In genomic region chr20:50115041-50115512, GRCh38 we compare ENCODE assay signal across 8 cellular contexts. TPM values are rescaled to one million over a fixed set of nuclear protein-coding genes. Genes with fewer than 3 reads are reported as not detected.
DNase-seq lines count a peak whose midpoint lies in the region; ATAC-seq, FAIRE-seq and TF ChIP-seq lines count a peak whose summit lies in the region.

No MANE protein-coding gene starts in this region.

- CTCF ChIA-PET in activated CD4-positive, alpha-beta T cell treated with anti-CD3 and anti-CD28 coated beads for 36 hours (lab: Charles Lee), result interaction anchor here (0.6 to 8.9 kb wide), 9 partner anchors 12 to 762 kb away, joined by 3 to 172 read pairs (median 7); partner anchors contain the start of genes CEBPB and PEDS1

- H3K36me3 Mint-ChIP-seq in activated CD4-positive, alpha-beta T cell treated with anti-CD3 and anti-CD28 coated beads for 36 hours (ENCODE audit: low read depth), result peaks cover 22% of the 10 kb centered on the region
- H3K36me3 Mint-ChIP-seq in activated naive CD8-positive, alpha-beta T cell treated with anti-CD3 and anti-CD28 coated beads, Interleukin-2, amount 10 ng/mL, durations not matched to agents 7 days and 5 days, result peaks cover 8% of the 10 kb centered on the region

- no peaks in the 10 kb centered on the region for H3K27me3 Mint-ChIP-seq in activated CD4-positive, alpha-beta T cell treated with anti-CD3 and anti-CD28 coated beads for 36 hours
- no peaks in the 10 kb centered on the region for H3K27me3 Mint-ChIP-seq in activated naive CD8-positive, alpha-beta T cell treated with anti-CD3 and anti-CD28 coated beads, Interleukin-2, amount 10 ng/mL, durations not matched to agents 7 days and 5 days

- no peaks in the 10 kb centered on the region for H3K9me3 Mint-ChIP-seq in activated CD4-positive, alpha-beta T cell treated with anti-CD3 and anti-CD28 coated beads for 36 hours (ENCODE audit: low read depth)
- no peaks in the 10 kb centered on the region for H3K9me3 Mint-ChIP-seq in activated naive CD8-positive, alpha-beta T cell treated with anti-CD3 and anti-CD28 coated beads, Interleukin-2, amount 10 ng/mL, durations not matched to agents 7 days and 5 days

- POLR2A ChIA-PET in activated CD4-positive, alpha-beta T cell treated with anti-CD3 and anti-CD28 coated beads for 36 hours (lab: Charles Lee), result interaction anchor here (0.5 to 1.1 kb wide), 2 partner anchors 39 to 176 kb away, joined by 3 to 7 read pairs; partner anchors contain the start of gene PEDS1
- POLR2A ChIA-PET in activated naive CD8-positive, alpha-beta T cell treated with anti-CD3 and anti-CD28 coated beads, Interleukin-2, amount 10 ng/mL, durations not matched to agents 7 days and 5 days (lab: Charles Lee), result interaction anchor here (0.6 to 5.9 kb wide), 7 partner anchors 33 to 579 kb away, joined by 3 to 42 read pairs (median 4); partner anchors contain the start of gene PEDS1

- intact Hi-C loops in activated CD4-positive, alpha-beta T cell treated with anti-CD3 and anti-CD28 coated beads for 36 hours (cut with DNase I, micrococcal nuclease), result loop anchor here in 1 of 2 experiments (1.0 to 10.0 kb wide), 2 partner anchors 200 to 930 kb away; partner anchors contain the start of genes SPATA2 and STAU1
- intact Hi-C loops in kidney (cut with DNase I), result no loop called here

- peaks cover 46% of the 10 kb centered on the region for H3K4me1 Mint-ChIP-seq in activated CD4-positive, alpha-beta T cell treated with anti-CD3 and anti-CD28 coated beads for 36 hours
- H3K4me1 Mint-ChIP-seq in activated naive CD8-positive, alpha-beta T cell treated with anti-CD3 and anti-CD28 coated beads, Interleukin-2, amount 10 ng/mL, durations not matched to agents 7 days and 5 days, result peaks cover 49% of the 10 kb centered on the region

- DNase-seq in activated CD4-positive, alpha-beta T cell treated with anti-CD3 and anti-CD28 coated beads for 36 hours, result no peak
- no peak for DNase-seq in activated CD4-positive, alpha-beta T cell treated with anti-CD3 and anti-CD28 coated beads for 4 hours
- DNase-seq in activated naive CD8-positive, alpha-beta T cell treated with anti-CD3 and anti-CD28 coated beads, Interleukin-2, amount 10 ng/mL, durations not matched to agents 7 days and 5 days, result no peak
- DNase-seq in kidney (no peak), GM12891 (ENCODE audit: insufficient read length, low spot score) (no peak), NCI-H1694 treated with DMSO at 0.1 percent for 48 hours (lab: John Stamatoyannopoulos, UW) (no peak), H54 (ENCODE audit: insufficient read length, low spot score) (no peak)

- peaks cover 32 to 36% of the 10 kb centered on the region in 2 donors for H3K4me1 ChIP-seq in kidney (ENCODE audit: control insufficient read depth in 1 of 2, insufficient read depth in 1 of 2, low read depth in 1 of 2, low read length in 2 of 2)

- H3K27ac ChIP-seq in kidney (ENCODE audit: low read depth in 2 of 2, low read length in 2 of 2) (no peak overlapping the region), temporal lobe (ENCODE audit: low read depth, low read length) (peak overlapping the region; percentile 80)

- no peaks in the 10 kb centered on the region for H3K36me3 ChIP-seq in kidney (ENCODE audit: control insufficient read depth in 1 of 2, insufficient read depth in 2 of 2, low read length in 2 of 2)

- no peaks in the 10 kb centered on the region for H3K9me3 ChIP-seq in kidney (ENCODE audit: control insufficient read depth in 1 of 2, low read length in 2 of 2)

- H3K4me3 Mint-ChIP-seq in activated CD4-positive, alpha-beta T cell treated with anti-CD3 and anti-CD28 coated beads for 36 hours, result peak overlapping the region; percentile 93
- peak overlapping the region; percentile 94 for H3K4me3 Mint-ChIP-seq in activated naive CD8-positive, alpha-beta T cell treated with anti-CD3 and anti-CD28 coated beads, Interleukin-2, amount 10 ng/mL, durations not matched to agents 7 days and 5 days

- peak overlapping the region; percentile 84 to 86 for H3K4me3 ChIP-seq in kidney (ENCODE audit: low read length in 2 of 2)

- H3K9ac ChIP-seq in kidney (ENCODE audit: low read length in 2 of 2), result peak overlapping the region; percentile 50 to 72

- TF ChIP-seq CTCF in kidney (IDR thresholded peaks at IDR 0.05; ENCODE audit: borderline replicate concordance, extremely low read depth, insufficient read depth), result no peak

- peak overlapping the region; percentile 88 for H3K27ac Mint-ChIP-seq in activated CD4-positive, alpha-beta T cell treated with anti-CD3 and anti-CD28 coated beads for 36 hours
- peak overlapping the region; percentile 94 for H3K27ac Mint-ChIP-seq in activated naive CD8-positive, alpha-beta T cell treated with anti-CD3 and anti-CD28 coated beads, Interleukin-2, amount 10 ng/mL, durations not matched to agents 7 days and 5 days

- ATAC-seq in activated CD4-positive, alpha-beta T cell treated with anti-CD3 and anti-CD28 coated beads for 36 hours, result no peak
- ATAC-seq in activated naive CD8-positive, alpha-beta T cell treated with anti-CD3 and anti-CD28 coated beads, Interleukin-2, amount 10 ng/mL, durations not matched to agents 7 days and 5 days (ENCODE audit: low read depth), result no peak

- TF ChIP-seq POLR2A in GM12891 (IDR thresholded peaks at IDR 0.05; ENCODE audit: low read depth, low read length) (no peak), H54 (IDR thresholded peaks at IDR 0.05; ENCODE audit: low read depth, low read length) (no peak)

- FAIRE-seq in kidney (lab: Jason Lieb, UNC) (no peak), GM12891 (lab: Jason Lieb, UNC) (no peak), H54 (lab: Jason Lieb, UNC) (no peak)

TF ChIP-seq in GM12891, 5 proteins besides CTCF, POLR2A, EP300 and RAD21:
- TF ChIP-seq POU2F2 (IDR thresholded peaks at IDR 0.05; ENCODE audit: low read depth, low read length), result no peak
- no peak for TF ChIP-seq POLR2AphosphoS5 (IDR thresholded peaks at IDR 0.05; ENCODE audit: low read depth, low read length)
- no peak for TF ChIP-seq TAF1 (IDR thresholded peaks at IDR 0.05; ENCODE audit: low read depth, low read length)
- TF ChIP-seq PAX5 (IDR thresholded peaks at IDR 0.05; ENCODE audit: insufficient read depth, low read length, severe bottlenecking), result no peak
- no peak for TF ChIP-seq SPI1 (IDR thresholded peaks at IDR 0.05; ENCODE audit: low read depth, low read length)

RNA-seq across cellular contexts. Expression of gene UBE2V1, which starts 2.1 kb away (rescaled TPM):
- 100 to 1,000 TPM; 177 to 265 TPM for total RNA-seq in activated CD4-positive, alpha-beta T cell treated with anti-CD3 and anti-CD28 coated beads for 36 hours
- total RNA-seq in activated naive CD8-positive, alpha-beta T cell treated with anti-CD3 and anti-CD28 coated beads, Interleukin-2, amount 10 ng/mL, durations not matched to agents 7 days and 5 days, result 100 to 1,000 TPM; 124 to 140 TPM
- total RNA-seq in kidney (99.1 TPM), temporal lobe (38.4 TPM)
- polyA plus RNA-seq in kidney (ENCODE audit: insufficient read depth, low read depth, low replicate concordance), result 105 TPM
- polyA plus RNA-seq in GM12891 (2012; ENCODE audit: low read depth, missing spikeins), result 104 TPM

RNA-seq across cellular contexts. Expression of gene PEDS1, which starts 38.4 kb away (rescaled TPM):
- 10 to 100 TPM; 13.2 to 16.8 TPM for total RNA-seq in activated CD4-positive, alpha-beta T cell treated with anti-CD3 and anti-CD28 coated beads for 36 hours
- 10 to 100 TPM; 22.1 to 24.5 TPM for total RNA-seq in activated naive CD8-positive, alpha-beta T cell treated with anti-CD3 and anti-CD28 coated beads, Interleukin-2, amount 10 ng/mL, durations not matched to agents 7 days and 5 days
- 16.3 TPM for total RNA-seq in kidney
- 18.3 TPM for polyA plus RNA-seq in kidney (ENCODE audit: insufficient read depth, low read depth, low replicate concordance)
- 6.6 TPM for total RNA-seq in temporal lobe
- 10.1 TPM for polyA plus RNA-seq in GM12891 (2012; ENCODE audit: low read depth, missing spikeins)
